Comparison of ENCODE assay signal across 8 cellular contexts in the genomic region with DNA sequence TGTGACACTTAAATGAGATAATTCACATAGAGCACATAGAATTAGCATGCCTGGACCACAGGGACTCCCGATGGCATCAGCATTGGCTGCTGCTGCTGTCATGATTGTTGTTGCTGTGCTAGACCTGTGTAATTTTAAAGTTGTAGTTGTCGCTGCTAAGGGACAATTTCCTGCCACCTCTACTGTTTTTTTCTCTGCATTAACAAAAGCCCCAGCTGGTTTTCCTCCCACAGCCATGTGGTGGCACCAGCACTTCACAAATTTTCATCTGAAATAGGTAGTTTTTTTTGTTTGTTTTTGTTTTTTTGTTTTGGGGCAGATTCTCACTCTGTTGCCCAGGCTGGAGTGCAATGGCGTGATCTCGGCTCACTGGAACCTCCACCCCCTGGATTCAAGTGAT. TPM values are rescaled to one million over a fixed set of nuclear protein-coding genes. Genes with fewer than 3 reads are reported as not detected.
DNase-seq lines count a peak whose midpoint lies in the region; ATAC-seq and TF ChIP-seq lines count a peak whose summit lies in the region.

No MANE protein-coding gene starts in this region.

- H3K14ac ChIP-seq in neuronal stem cell (ENCODE audit: low read length) = peak overlapping the region; percentile 38

- H2BK5ac ChIP-seq in neuronal stem cell (ENCODE audit: low read length) = no peak overlapping the region

- H3K4me2 ChIP-seq in neuronal stem cell (ENCODE audit: insufficient read depth, low read length, poor library complexity, severe bottlenecking) = no peak overlapping the region

- H4K8ac ChIP-seq in neuronal stem cell (ENCODE audit: low read depth, low read length) = no peak overlapping the region

- no peak overlapping the region for H3K23ac ChIP-seq in neuronal stem cell (ENCODE audit: low read depth, low read length, poor library complexity)

- no peak overlapping the region for H4K91ac ChIP-seq in neuronal stem cell (ENCODE audit: low read depth, low read length, poor library complexity)

- no peak overlapping the region for H2BK12ac ChIP-seq in neuronal stem cell (ENCODE audit: low read length)

- H3K27me3 ChIP-seq in neuronal stem cell (ENCODE audit: control insufficient read depth in 3 of 3, insufficient read depth in 3 of 3, low read depth in 1 of 3, low read length in 3 of 3) = peaks cover 0 to 7% (median 0%) of the 10 kb centered on the region in 3 experiments

- peaks cover 12% of the 10 kb centered on the region for H3K4me1 Mint-ChIP-seq in activated CD4-positive, alpha-beta memory T cell treated with anti-CD3 and anti-CD28 coated beads for 36 hours (ENCODE audit: low read depth)

- H3K36me3 ChIP-seq in neuronal stem cell (replicated peaks in 1 of 2; ENCODE audit: control insufficient read depth in 2 of 2, insufficient read depth in 2 of 2, low read length in 2 of 2) = no peaks in the 10 kb centered on the region

- H3K79me1 ChIP-seq in neuronal stem cell (ENCODE audit: low read depth, low read length) = no peaks in the 10 kb centered on the region

- H3K27ac ChIP-seq in neuronal stem cell (replicated peaks; ENCODE audit: low read length) = no peak overlapping the region

- H3K18ac ChIP-seq in neuronal stem cell (ENCODE audit: low read length) = no peak overlapping the region

- no peak for TF ChIP-seq POLR2A in NB4 (IDR thresholded peaks at IDR 0.05; ENCODE audit: extremely low read depth, insufficient read length)
- TF ChIP-seq POLR2A in erythroblast (IDR thresholded peaks at IDR 0.05; ENCODE audit: low read length) = no peak

- no peaks in the 10 kb centered on the region for H3K9me3 ChIP-seq in neuronal stem cell (replicated peaks in 1 of 2; ENCODE audit: control insufficient read depth in 2 of 2, insufficient read depth in 1 of 2, low read depth in 1 of 2, low read length in 2 of 2)

- H3K27ac Mint-ChIP-seq in activated CD4-positive, alpha-beta memory T cell treated with anti-CD3 and anti-CD28 coated beads for 36 hours = no peak overlapping the region

- no CpG with 5 or more reads among the region's 4 CpGs for WGBS in neuronal stem cell (ENCODE audit: extremely low coverage in 2 of 2, insufficient read length in 2 of 2, insufficient replicate concordance in 1 of 2), 2 donors

- H2AFZ ChIP-seq in neuronal stem cell (ENCODE audit: low read length) = no peak overlapping the region

- no peaks in the 10 kb centered on the region for H3K4me1 ChIP-seq in neuronal stem cell (ENCODE audit: control insufficient read depth in 2 of 2, insufficient read depth in 1 of 2, low read depth in 1 of 2, low read length in 2 of 2)

- H3K36me3 Mint-ChIP-seq in activated CD4-positive, alpha-beta memory T cell treated with anti-CD3 and anti-CD28 coated beads for 36 hours = no peaks in the 10 kb centered on the region

- intact Hi-C loops in activated CD4-positive, alpha-beta memory T cell treated with anti-CD3 and anti-CD28 coated beads for 36 hours (cut with micrococcal nuclease) = loop anchor here (1.0 kb wide), 3 partner anchors 60 to 147 kb away; no protein-coding TSS in a partner anchor

- no peaks in the 10 kb centered on the region for H3K9me3 Mint-ChIP-seq in activated CD4-positive, alpha-beta memory T cell treated with anti-CD3 and anti-CD28 coated beads for 36 hours

- CTCF ChIA-PET in activated CD4-positive, alpha-beta memory T cell treated with anti-CD3 and anti-CD28 coated beads for 36 hours (lab: Charles Lee) = interaction anchor here (0.6 to 2.2 kb wide), 4 partner anchors 14 to 123 kb away, joined by 3 to 8 read pairs (median 4); no protein-coding TSS in a partner anchor

- TF ChIP-seq CTCF in NB4 (IDR thresholded peaks at IDR 0.05; ENCODE audit: low read depth, low read length) = peak; percentile 51

- no peak overlapping the region for H3K4me3 Mint-ChIP-seq in activated CD4-positive, alpha-beta memory T cell treated with anti-CD3 and anti-CD28 coated beads for 36 hours

- no peak overlapping the region for H2BK15ac ChIP-seq in neuronal stem cell (ENCODE audit: low read length)

- ATAC-seq in GM21576 (IDR thresholded peaks at IDR 0.05; ENCODE audit: unreplicated experiment) (peak; percentile 62), HG02588 (IDR thresholded peaks at IDR 0.05; ENCODE audit: unreplicated experiment) (no peak)

- POLR2A ChIA-PET in activated CD4-positive, alpha-beta memory T cell treated with anti-CD3 and anti-CD28 coated beads for 36 hours (lab: Charles Lee) = no interaction called here

- peak overlapping the region; percentile 44 for H3K9ac ChIP-seq in neuronal stem cell (ENCODE audit: low read depth, low read length, poor library complexity)

- H3K4me3 ChIP-seq in NB4 (ENCODE audit: low read depth, low read length) (no peak overlapping the region), neuronal stem cell (ENCODE audit: low read length in 2 of 2) (no peak overlapping the region)

- no peak overlapping the region for H2AK5ac ChIP-seq in neuronal stem cell (ENCODE audit: low read depth, low read length)

- no peak overlapping the region for H2BK120ac ChIP-seq in neuronal stem cell (ENCODE audit: low read depth, low read length)

- DNase-seq in DMS79 treated with DMSO at 0.1 percent for 48 hours (lab: John Stamatoyannopoulos, UW) (peak; percentile 15), DMS79 (lab: John Stamatoyannopoulos, UW) (no peak), NB4 (ENCODE audit: low read depth) (peak; percentile 52), erythroblast (lab: John Stamatoyannopoulos, UW) (peak; percentile 60 to 65), neuronal stem cell (ENCODE audit: low spot score) (no peak)
- peak; percentile 54 for DNase-seq in activated CD4-positive, alpha-beta memory T cell treated with anti-CD3 and anti-CD28 coated beads for 36 hours

- H3K4ac ChIP-seq in neuronal stem cell (ENCODE audit: low read length) = peak overlapping the region; percentile 53

- H3K27me3 Mint-ChIP-seq in activated CD4-positive, alpha-beta memory T cell treated with anti-CD3 and anti-CD28 coated beads for 36 hours = peaks cover 5% of the 10 kb centered on the region

RNA-seq across cellular contexts. Expression of gene PRXL2A, which starts 25.4 kb away (rescaled TPM):
- 10 to 100 TPM in 1 of 2 experiments, 1 to 10 TPM in 1; 9.5 to 10.1 TPM for total RNA-seq in activated CD4-positive, alpha-beta memory T cell treated with anti-CD3 and anti-CD28 coated beads for 36 hours
- polyA plus RNA-seq in neuronal stem cell (2013, experiment 1 of 2) = 118 TPM
- 122 TPM for polyA plus RNA-seq in neuronal stem cell (2013, experiment 2 of 2)

RNA-seq across cellular contexts. Expression of gene DYDC2, which starts 26.4 kb away (rescaled TPM):
- not detected for total RNA-seq in activated CD4-positive, alpha-beta memory T cell treated with anti-CD3 and anti-CD28 coated beads for 36 hours
- 5.7 TPM for polyA plus RNA-seq in neuronal stem cell (2013, experiment 1 of 2)
- 6.9 TPM for polyA plus RNA-seq in neuronal stem cell (2013, experiment 2 of 2)

RNA-seq across cellular contexts. Expression of gene DYDC1, which starts 26.4 kb away (rescaled TPM):
- not detected for total RNA-seq in activated CD4-positive, alpha-beta memory T cell treated with anti-CD3 and anti-CD28 coated beads for 36 hours
- polyA plus RNA-seq in neuronal stem cell (2013, experiment 1 of 2) = 0.18 TPM
- not detected for polyA plus RNA-seq in neuronal stem cell (2013, experiment 2 of 2)

Comparison
In these comparisons a context has a peak if more than half of its experiments do, and no peak if none do; other contexts are left out.
1. DNase-seq: peak in DMS79 treated with DMSO at 0.1 percent for 48 hours (single experiment), NB4 (single experiment), activated CD4-positive, alpha-beta memory T cell treated with anti-CD3 and anti-CD28 coated beads for 36 hours (single experiment) and erythroblast (2 of 2); none in DMS79 (single experiment) and neuronal stem cell (single experiment).